ENCODE assay signal across 37 cellular contexts in the genomic region with DNA sequence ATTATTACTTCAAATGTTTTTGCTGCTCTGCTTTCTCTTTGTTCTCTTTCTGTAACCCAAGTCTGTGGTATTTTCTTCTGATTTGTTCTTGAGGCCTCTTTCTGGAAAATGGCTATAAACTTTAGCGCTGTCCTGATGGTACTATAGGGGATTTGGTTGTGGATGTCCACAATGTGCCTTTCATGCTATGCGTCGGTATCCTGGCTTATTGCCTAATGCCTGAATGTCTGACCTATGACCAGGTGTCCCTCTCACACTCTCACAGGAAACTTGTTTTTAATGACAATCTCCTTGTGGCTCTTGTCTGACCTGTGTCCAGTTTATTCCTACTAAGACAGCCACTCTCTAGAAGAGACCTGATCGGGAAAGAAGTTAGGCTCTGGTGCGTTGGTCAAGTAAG.
"Had no signal": no experiment of that assay in that cellular context is flagged by ENCODE, and none has a peak within 500 bp of the region (broad histone marks: within the 10 kb centered on the region; RNA-seq: fewer than 3 reads in every experiment).

No MANE protein-coding gene starts in this region.

- H3K27ac Mint-ChIP-seq: activated naive CD4-positive, alpha-beta T cell treated with anti-CD3 and anti-CD28 coated beads for 36 hours; activated naive CD4-positive, alpha-beta T cell treated with anti-CD3 and anti-CD28 coated beads, Interleukin-2, amount 10 ng/mL, durations not matched to agents 7 days and 5 days; activated naive CD4-positive, alpha-beta T cell treated with anti-CD3 and anti-CD28 coated beads, Interleukin-2, amount 50 U/mL, for 24 hours; activated naive CD4-positive, alpha-beta T cell treated with anti-CD3 and anti-CD28 coated beads, Interleukin-2, amount 50 U/mL, for 72 hours; activated naive CD8-positive, alpha-beta T cell; activated naive CD8-positive, alpha-beta T cell treated with anti-CD3 and anti-CD28 coated beads for 36 hours; activated naive CD8-positive, alpha-beta T cell treated with anti-CD3 and anti-CD28 coated beads, Interleukin-2, amount 10 ng/mL, durations not matched to agents 7 days and 5 days; activated naive CD8-positive, alpha-beta T cell treated with anti-CD3 and anti-CD28 coated beads, Interleukin-2, amount 50 U/mL, for 24 hours; activated T-cell treated with anti-CD3 and anti-CD28 coated beads, Interleukin-2, amount 50 U/mL, for 24 hours; activated T-cell treated with anti-CD3 and anti-CD28 coated beads, Interleukin-2, amount 50 U/mL, for 72 hours; activated T-helper 1 cell treated with anti-CD3 and anti-CD28 coated beads, Interleukin-12 subunit alpha, Interleukin-12 subunit beta, Interleukin-2, Interleukin-4 antibody, amounts not matched to agents 30 ng/mL and 10 ng/mL and 1 ng/mL, durations not matched to agents 14 hours and 24 hours and 36 hours; activated T-helper 2 cell treated with anti-CD3 and anti-CD28 coated beads, Interferon-gamma antibody, Interleukin-2, Interleukin-4, amounts not matched to agents 10 μg/mL and 5 μg/mL and 100 μg/mL, durations not matched to agents 14 hours and 24 hours and 36 hours; brain had no signal

- H3K9me3 ChIP-seq: adrenal gland, ascending aorta, body of pancreas, breast epithelium had no signal

- H3K9me3 Mint-ChIP-seq: activated naive CD4-positive, alpha-beta T cell treated with anti-CD3 and anti-CD28 coated beads for 36 hours; activated naive CD8-positive, alpha-beta T cell treated with anti-CD3 and anti-CD28 coated beads, Interleukin-2, amount 50 U/mL, for 24 hours; activated T-cell treated with anti-CD3 and anti-CD28 coated beads, Interleukin-2, amount 50 U/mL, for 24 hours; activated T-cell treated with anti-CD3 and anti-CD28 coated beads, Interleukin-2, amount 50 U/mL, for 4 hours; activated T-helper 2 cell treated with anti-CD3 and anti-CD28 coated beads, Interferon-gamma antibody, Interleukin-2, Interleukin-4, amounts not matched to agents 10 μg/mL and 5 μg/mL and 100 μg/mL, durations not matched to agents 14 hours and 24 hours and 36 hours; central memory CD8-positive, alpha-beta T cell had no signal

- H3K4me3 ChIP-seq: adrenal gland, ascending aorta, body of pancreas, breast epithelium, cardiac muscle cell had no signal

- H3K27me3 ChIP-seq: adrenal gland, ascending aorta, body of pancreas, brain microvascular endothelial cell, breast epithelium, cardiac muscle cell had no signal

- H3K36me3 ChIP-seq: adrenal gland, ascending aorta, brain microvascular endothelial cell, breast epithelium, cardiac muscle cell had no signal

- H3K4me1 ChIP-seq: adrenal gland, ascending aorta, body of pancreas, breast epithelium had no signal

- ATAC-seq: activated naive CD4-positive, alpha-beta T cell treated with anti-CD3 and anti-CD28 coated beads, Interleukin-2, amount 50 U/mL, for 72 hours; activated naive CD8-positive, alpha-beta T cell treated with anti-CD3 and anti-CD28 coated beads, Interleukin-2, amount 50 U/mL, for 24 hours; activated T-cell treated with anti-CD3 and anti-CD28 coated beads, Interleukin-2, amount 50 U/mL, for 4 hours; activated T-cell treated with anti-CD3 and anti-CD28 coated beads, Interleukin-2, amount 50 U/mL, for 72 hours; body of pancreas had no signal

- H3K4me1 Mint-ChIP-seq: activated naive CD4-positive, alpha-beta T cell treated with anti-CD3 and anti-CD28 coated beads, Interleukin-2, amount 10 ng/mL, durations not matched to agents 7 days and 5 days; activated naive CD4-positive, alpha-beta T cell treated with anti-CD3 and anti-CD28 coated beads, Interleukin-2, amount 50 U/mL, for 24 hours; activated naive CD8-positive, alpha-beta T cell treated with anti-CD3 and anti-CD28 coated beads for 36 hours; activated naive CD8-positive, alpha-beta T cell treated with anti-CD3 and anti-CD28 coated beads, Interleukin-2, amount 10 ng/mL, durations not matched to agents 7 days and 5 days; activated naive CD8-positive, alpha-beta T cell treated with anti-CD3 and anti-CD28 coated beads, Interleukin-2, amount 50 U/mL, for 24 hours; brain; central memory CD8-positive, alpha-beta T cell had no signal

- H3K27ac ChIP-seq: adrenal gland, ascending aorta, body of pancreas, brain microvascular endothelial cell, breast epithelium, cardiac muscle cell had no signal

- H3K36me3 Mint-ChIP-seq: activated naive CD4-positive, alpha-beta T cell treated with anti-CD3 and anti-CD28 coated beads, Interleukin-2, amount 10 ng/mL, durations not matched to agents 7 days and 5 days; activated naive CD4-positive, alpha-beta T cell treated with anti-CD3 and anti-CD28 coated beads, Interleukin-2, amount 50 U/mL, for 72 hours; activated naive CD8-positive, alpha-beta T cell treated with anti-CD3 and anti-CD28 coated beads, Interleukin-2, amount 10 ng/mL, durations not matched to agents 7 days and 5 days; brain had no signal

- DNase-seq: activated effector memory CD4-positive, alpha-beta T cell treated with anti-CD3 and anti-CD28 coated beads, Interleukin-2, amount 50 U/mL, for 16 hours; activated effector memory CD4-positive, alpha-beta T cell treated with Interleukin-2 at 50 U/mL for 16 hours; activated gamma-delta T cell; activated gamma-delta T cell treated with Interleukin-2 at 50 U/mL for 16 hours; activated naive CD4-positive, alpha-beta T cell; activated naive CD4-positive, alpha-beta T cell treated with anti-CD3 and anti-CD28 coated beads for 36 hours; activated naive CD4-positive, alpha-beta T cell treated with anti-CD3 and anti-CD28 coated beads, Interleukin-2, amount 10 ng/mL, durations not matched to agents 7 days and 5 days; activated naive CD4-positive, alpha-beta T cell treated with anti-CD3 and anti-CD28 coated beads, Interleukin-2, amount 50 U/mL, for 16 hours; activated naive CD4-positive, alpha-beta T cell treated with Interleukin-2 at 50 U/mL for 16 hours; activated naive CD8-positive, alpha-beta T cell treated with anti-CD3 and anti-CD28 coated beads for 36 hours; activated naive CD8-positive, alpha-beta T cell treated with anti-CD3 and anti-CD28 coated beads, Interleukin-2, amount 10 ng/mL, durations not matched to agents 7 days and 5 days; activated naive CD8-positive, alpha-beta T cell treated with anti-CD3 and anti-CD28 coated beads, Interleukin-2, amount 50 U/mL, for 24 hours; activated T-cell treated with anti-CD3 and anti-CD28 coated beads, Interleukin-2, amount 50 U/mL, for 1 hour; activated T-cell treated with anti-CD3 and anti-CD28 coated beads, Interleukin-2, amount 50 U/mL, for 24 hours; activated T-cell treated with anti-CD3 and anti-CD28 coated beads, Interleukin-2, amount 50 U/mL, for 4 hours; activated T-cell treated with anti-CD3 and anti-CD28 coated beads, Interleukin-2, amount 50 U/mL, for 48 hours; activated T-cell treated with anti-CD3 and anti-CD28 coated beads, Interleukin-2, amount 50 U/mL, for 72 hours; adrenal gland; amniotic stem cell; amygdala; anterior cingulate cortex; aorta; body of pancreas; brain microvascular endothelial cell; caudate nucleus; central memory CD4-positive, alpha-beta T cell; cerebellar nuclear complex had no signal

- H3K4me3 Mint-ChIP-seq: activated naive CD4-positive, alpha-beta T cell treated with anti-CD3 and anti-CD28 coated beads for 36 hours; activated naive CD4-positive, alpha-beta T cell treated with anti-CD3 and anti-CD28 coated beads, Interleukin-2, amount 10 ng/mL, durations not matched to agents 7 days and 5 days; activated naive CD4-positive, alpha-beta T cell treated with anti-CD3 and anti-CD28 coated beads, Interleukin-2, amount 50 U/mL, for 24 hours; activated naive CD8-positive, alpha-beta T cell; activated naive CD8-positive, alpha-beta T cell treated with anti-CD3 and anti-CD28 coated beads for 36 hours; activated naive CD8-positive, alpha-beta T cell treated with anti-CD3 and anti-CD28 coated beads, Interleukin-2, amount 10 ng/mL, durations not matched to agents 7 days and 5 days; activated naive CD8-positive, alpha-beta T cell treated with anti-CD3 and anti-CD28 coated beads, Interleukin-2, amount 50 U/mL, for 24 hours; activated T-cell treated with anti-CD3 and anti-CD28 coated beads, Interleukin-2, amount 50 U/mL, for 24 hours; activated T-cell treated with anti-CD3 and anti-CD28 coated beads, Interleukin-2, amount 50 U/mL, for 4 hours; activated T-cell treated with anti-CD3 and anti-CD28 coated beads, Interleukin-2, amount 50 U/mL, for 72 hours; activated T-helper 1 cell treated with anti-CD3 and anti-CD28 coated beads, Interleukin-12 subunit alpha, Interleukin-12 subunit beta, Interleukin-2, Interleukin-4 antibody, amounts not matched to agents 30 ng/mL and 10 ng/mL and 1 ng/mL, durations not matched to agents 14 hours and 24 hours and 36 hours; brain; central memory CD8-positive, alpha-beta T cell had no signal

- H3K27me3 Mint-ChIP-seq: activated naive CD4-positive, alpha-beta T cell treated with anti-CD3 and anti-CD28 coated beads, Interleukin-2, amount 10 ng/mL, durations not matched to agents 7 days and 5 days; activated naive CD4-positive, alpha-beta T cell treated with anti-CD3 and anti-CD28 coated beads, Interleukin-2, amount 50 U/mL, for 24 hours; activated naive CD8-positive, alpha-beta T cell; activated naive CD8-positive, alpha-beta T cell treated with anti-CD3 and anti-CD28 coated beads for 36 hours; activated naive CD8-positive, alpha-beta T cell treated with anti-CD3 and anti-CD28 coated beads, Interleukin-2, amount 10 ng/mL, durations not matched to agents 7 days and 5 days; activated naive CD8-positive, alpha-beta T cell treated with anti-CD3 and anti-CD28 coated beads, Interleukin-2, amount 50 U/mL, for 24 hours; activated T-cell treated with anti-CD3 and anti-CD28 coated beads, Interleukin-2, amount 50 U/mL, for 24 hours; brain; central memory CD8-positive, alpha-beta T cell had no signal
